ENCODE assay signal across 8 cellular contexts in the genomic region with DNA sequence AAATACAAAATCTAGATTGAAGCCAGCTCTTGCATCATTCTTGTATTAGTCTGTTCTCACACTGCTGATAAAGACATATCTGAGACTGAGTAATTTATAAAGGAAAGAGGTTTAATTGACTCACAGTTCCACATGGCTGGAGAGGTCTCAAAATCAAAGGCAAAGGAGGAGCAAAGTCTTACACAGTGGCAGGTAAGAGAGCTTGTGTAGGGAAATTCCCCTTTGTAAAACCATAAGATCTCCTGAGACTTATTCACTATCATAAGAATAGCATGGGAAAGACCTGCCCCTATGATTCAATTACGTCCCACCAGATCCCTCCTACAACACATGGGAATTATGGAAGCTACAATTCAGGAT.
DNase-seq lines count a peak whose midpoint lies in the region; ATAC-seq, FAIRE-seq and TF ChIP-seq lines count a peak whose summit lies in the region.
"Not testable (repeated sequence)": the region's sequence is repeated elsewhere in the genome, so short reads cannot be mapped to it uniquely, and the experiment has no call there.

No MANE protein-coding gene starts in this region.

- H3K4me3 Mint-ChIP-seq in activated CD4-positive, alpha-beta T cell treated with anti-CD3 and anti-CD28 coated beads for 36 hours; nephron progenitor cell: not testable (repeated sequence)
- peak overlapping the region in 2 of 5 experiments; percentile 22 to 57 for H3K4me3 Mint-ChIP-seq in brain

- not testable (repeated sequence) for H3K4me1 Mint-ChIP-seq in activated CD4-positive, alpha-beta T cell treated with anti-CD3 and anti-CD28 coated beads for 36 hours
- H3K4me1 Mint-ChIP-seq in brain (peaks cover 34% of the 10 kb centered on the region), nephron progenitor cell (peaks cover 50% of the 10 kb centered on the region)

- not testable (repeated sequence) for TF ChIP-seq CTCF in brain (conservative IDR thresholded peaks at IDR 0.05); HepG2 (CRISPR knock-in tag; IDR thresholded peaks at IDR 0.05); nephron progenitor cell (IDR thresholded peaks at IDR 0.05)

- H3K79me2 ChIP-seq in HepG2 (ENCODE audit: insufficient read depth, low read length) = not testable (repeated sequence)

- H3K9me3 Mint-ChIP-seq in activated CD4-positive, alpha-beta T cell treated with anti-CD3 and anti-CD28 coated beads for 36 hours (ENCODE audit: low read depth); brain: not testable (repeated sequence)
- H3K9me3 Mint-ChIP-seq in nephron progenitor cell = peaks cover 14% of the 10 kb centered on the region

- H3K36me3 ChIP-seq in endocrine pancreas (ENCODE audit: control insufficient read depth, insufficient read depth, low read length); HepG2 (replicated peaks in 1 of 2; ENCODE audit: control insufficient read depth in 1 of 2, insufficient read depth in 2 of 2, low read length in 2 of 2): not testable (repeated sequence)

- not testable (repeated sequence) for H3K9me3 ChIP-seq in endocrine pancreas (ENCODE audit: control insufficient read depth, low read length); HepG2 (ENCODE audit: low read length)

- not testable (repeated sequence) for TF ChIP-seq POLR2A in HepG2 (IDR thresholded peaks at IDR 0.05; ENCODE audit: insufficient read depth in 1 of 2, low read depth in 2 of 2, low read length in 2 of 2)

- not testable (repeated sequence) for H3K27ac Mint-ChIP-seq in activated CD4-positive, alpha-beta T cell treated with anti-CD3 and anti-CD28 coated beads for 36 hours
- H3K27ac Mint-ChIP-seq in brain = peak overlapping the region in 4 of 5 experiments; percentile 62 to 88 (median 78)
- H3K27ac Mint-ChIP-seq in nephron progenitor cell = peak overlapping the region; percentile 97

- not testable (repeated sequence) for H3K27me3 Mint-ChIP-seq in activated CD4-positive, alpha-beta T cell treated with anti-CD3 and anti-CD28 coated beads for 36 hours; nephron progenitor cell (ENCODE audit: low read depth, poor library complexity)
- peaks cover 11% of the 10 kb centered on the region for H3K27me3 Mint-ChIP-seq in brain

- in situ Hi-C loops in HepG2 (cut with HindIII; ENCODE audit: extremely low pct_ligation_motif_present, low pct_unique_long_range_greater_than_20kb) = not testable (repeated sequence)

- H3K27ac ChIP-seq in HepG2 (ENCODE audit: extremely low read length, insufficient read depth, low read length) = peak overlapping the region; percentile 34

- H3K4me1 ChIP-seq in endocrine pancreas (ENCODE audit: control insufficient read depth, insufficient read depth, low read length) (peaks cover 15% of the 10 kb centered on the region), HepG2 (ENCODE audit: insufficient read depth, low read length) (peaks cover 39% of the 10 kb centered on the region)

- not testable (repeated sequence) for H3K9ac ChIP-seq in endocrine pancreas (ENCODE audit: control insufficient read depth, insufficient read depth, low read length); HepG2 (ENCODE audit: insufficient read depth, low read depth, low read length)

- H3K36me3 Mint-ChIP-seq in activated CD4-positive, alpha-beta T cell treated with anti-CD3 and anti-CD28 coated beads for 36 hours (ENCODE audit: low read depth); brain; nephron progenitor cell (ENCODE audit: low read depth): not testable (repeated sequence)

- H3K27me3 ChIP-seq in endocrine pancreas (ENCODE audit: control insufficient read depth, insufficient read depth, low read length); HepG2 (ENCODE audit: control insufficient read depth in 1 of 2, insufficient read depth in 2 of 2, low read length in 2 of 2): not testable (repeated sequence)

- POLR2A ChIA-PET in activated CD4-positive, alpha-beta T cell treated with anti-CD3 and anti-CD28 coated beads for 36 hours (lab: Charles Lee); HepG2 (lab: Yijun Ruan, JAX): not testable (repeated sequence)

- DNase-seq in activated CD4-positive, alpha-beta T cell treated with anti-CD3 and anti-CD28 coated beads for 36 hours; HepG2 (ENCODE audit: low spot score); nephron progenitor cell: not testable (repeated sequence)
- peak; percentile 86 for DNase-seq in kidney tubule cell (ENCODE audit: low spot score)

- not testable (repeated sequence) for H2AFZ ChIP-seq in HepG2 (ENCODE audit: low read length)

- not testable (repeated sequence) for TF ChIP-seq EP300 in HepG2 (IDR thresholded peaks at IDR 0.05; ENCODE audit: low read depth in 2 of 2, low read length in 2 of 2); HepG2 (CRISPR knock-in tag; IDR thresholded peaks at IDR 0.05; ENCODE audit: borderline replicate concordance)

- 73% methylated on average over 1 of the region's 1 CpG for WGBS in HepG2 (ENCODE audit: low lambda C conversion rate)

- not testable (repeated sequence) for H4K20me1 ChIP-seq in HepG2 (ENCODE audit: insufficient read depth, low read length)

- CTCF ChIA-PET in activated CD4-positive, alpha-beta T cell treated with anti-CD3 and anti-CD28 coated beads for 36 hours (lab: Charles Lee) = interaction anchor here (1.3 kb wide), 1 partner anchor 11 kb away, joined by 3 read pairs; no protein-coding TSS in a partner anchor
- CTCF ChIA-PET in HepG2 (lab: Yijun Ruan, JAX; ENCODE audit: low intra/inter-chr PET ratio, low total read pairs) = not testable (repeated sequence)

- peak overlapping the region; percentile 25 for H3K4me3 ChIP-seq in endocrine pancreas (ENCODE audit: control insufficient read depth, insufficient read depth, low read length)
- H3K4me3 ChIP-seq in HepG2 (replicated peaks in 1 of 3; ENCODE audit: insufficient read depth in 1 of 3, low read depth in 2 of 3, low read length in 3 of 3) = not testable (repeated sequence)

- not testable (repeated sequence) for TF ChIP-seq RAD21 in HepG2 (CRISPR knock-in tag; IDR thresholded peaks at IDR 0.05)

- intact Hi-C loops in activated CD4-positive, alpha-beta T cell treated with anti-CD3 and anti-CD28 coated beads for 36 hours (cut with DNase I, micrococcal nuclease); HepG2 (cut with micrococcal nuclease; ENCODE audit: unreplicated experiment): not testable (repeated sequence)

- BruUV-seq in HepG2 (replicated peaks; lab: Mats Ljungman, UMichigan) = not testable (repeated sequence)

- FAIRE-seq in HepG2 (lab: Jason Lieb, UNC) = not testable (repeated sequence)

- peak; percentile 45 for ATAC-seq in GM18502 (IDR thresholded peaks at IDR 0.05; ENCODE audit: poor library complexity, unreplicated experiment)
- ATAC-seq in HG02610 (IDR thresholded peaks at IDR 0.05; ENCODE audit: unreplicated experiment) = peak; percentile 59
- peak; percentile 30 for ATAC-seq in activated CD4-positive, alpha-beta T cell treated with anti-CD3 and anti-CD28 coated beads for 36 hours
- ATAC-seq in HepG2 = peak; percentile 22; the same call in 2 of the 3 replicates

- H3K4me2 ChIP-seq in HepG2 (ENCODE audit: low read depth, low read length) = peak overlapping the region; percentile 42
